Comparison of ENCODE assay signal across 10 cellular contexts in genomic region chr4:1775731-1776500, GRCh38. TPM values are rescaled to one million over a fixed set of nuclear protein-coding genes. Genes with fewer than 3 reads are reported as not detected.
DNase-seq lines count a peak whose midpoint lies in the region; ATAC-seq, FAIRE-seq and TF ChIP-seq lines count a peak whose summit lies in the region.
"Had no signal": no experiment of that assay in that cellular context is flagged by ENCODE, and none has a peak within 500 bp of the region (broad histone marks: within the 10 kb centered on the region; RNA-seq: fewer than 3 reads in every experiment).

No MANE protein-coding gene starts in this region.

- H3K4me1 ChIP-seq in keratinocyte (ENCODE audit: control insufficient read depth, extremely low read depth, insufficient read depth, low read length) = peaks cover 46% of the 10 kb centered on the region

- FAIRE-seq in keratinocyte (lab: Jason Lieb, UNC) = peak; percentile 96

- DNase-seq in activated CD4-positive, alpha-beta T cell treated with anti-CD3 and anti-CD28 coated beads for 36 hours = no peak
- no peak for DNase-seq in activated CD4-positive, alpha-beta T cell treated with anti-CD3 and anti-CD28 coated beads for 1 hour
- DNase-seq in activated B cell treated with CpG ODN at 0.5 μM for 24 hours (no peak), keratinocyte (ENCODE audit: low read depth, low spot score) (peak; percentile 76), superior temporal gyrus (ENCODE audit: extremely low spot score) (peak; percentile 68), immature natural killer cell (no peak), cerebellar cortex (ENCODE audit: low spot score) (no peak)
- DNase-seq in stimulated activated effector memory CD8-positive, alpha-beta T cell treated with anti-CD3 and anti-CD28 coated beads, Interleukin-12 subunit alpha, Interleukin-12 subunit beta, amount 100 ng/mL, for 72 hours (ENCODE audit: low spot score in 2 of 2) = no peak
- DNase-seq: cortex of kidney, NCI-H526 had no signal

- no peaks in the 10 kb centered on the region for H3K27me3 Mint-ChIP-seq in activated CD4-positive, alpha-beta T cell treated with anti-CD3 and anti-CD28 coated beads for 36 hours
- H3K27me3 Mint-ChIP-seq in activated B cell treated with CpG ODN at 0.5 μM for 24 hours (peaks cover 2% of the 10 kb centered on the region), immature natural killer cell (ENCODE audit: low read depth in 3 of 3) (no peaks in the 10 kb centered on the region)

- no peak overlapping the region for H3K27ac Mint-ChIP-seq in activated CD4-positive, alpha-beta T cell treated with anti-CD3 and anti-CD28 coated beads for 36 hours
- no peak overlapping the region for H3K27ac Mint-ChIP-seq in activated B cell treated with CpG ODN at 0.5 μM for 24 hours
- H3K27ac Mint-ChIP-seq in immature natural killer cell = no peak overlapping the region
- no peak overlapping the region for H3K27ac Mint-ChIP-seq in stimulated activated effector memory CD8-positive, alpha-beta T cell treated with anti-CD3 and anti-CD28 coated beads, Interleukin-12 subunit alpha, Interleukin-12 subunit beta, amount 100 ng/mL, for 72 hours

- no peaks in the 10 kb centered on the region for H3K9me3 Mint-ChIP-seq in activated CD4-positive, alpha-beta T cell treated with anti-CD3 and anti-CD28 coated beads for 36 hours (ENCODE audit: low read depth)
- H3K9me3 Mint-ChIP-seq in activated B cell treated with CpG ODN at 0.5 μM for 24 hours (no peaks in the 10 kb centered on the region), immature natural killer cell (no peaks in the 10 kb centered on the region)
- H3K9me3 Mint-ChIP-seq in stimulated activated effector memory CD8-positive, alpha-beta T cell treated with anti-CD3 and anti-CD28 coated beads, Interleukin-12 subunit alpha, Interleukin-12 subunit beta, amount 100 ng/mL, for 72 hours = no peaks in the 10 kb centered on the region

- no peaks in the 10 kb centered on the region for H3K9me1 ChIP-seq in keratinocyte (ENCODE audit: control insufficient read depth, extremely low read depth, insufficient read depth, low read length)

- peaks cover 4% of the 10 kb centered on the region for H3K4me1 Mint-ChIP-seq in activated CD4-positive, alpha-beta T cell treated with anti-CD3 and anti-CD28 coated beads for 36 hours
- H3K4me1 Mint-ChIP-seq in activated B cell treated with CpG ODN at 0.5 μM for 24 hours = peaks cover 2% of the 10 kb centered on the region
- H3K4me1 Mint-ChIP-seq in immature natural killer cell = no peaks in the 10 kb centered on the region
- H3K4me1 Mint-ChIP-seq in stimulated activated effector memory CD8-positive, alpha-beta T cell treated with anti-CD3 and anti-CD28 coated beads, Interleukin-12 subunit alpha, Interleukin-12 subunit beta, amount 100 ng/mL, for 72 hours = no peaks in the 10 kb centered on the region

- H3K4me2 ChIP-seq in keratinocyte (ENCODE audit: control insufficient read depth, extremely low read depth, insufficient read depth, low read depth, low read length) = peak overlapping the region; percentile 27

- H3K4me3 Mint-ChIP-seq in activated CD4-positive, alpha-beta T cell treated with anti-CD3 and anti-CD28 coated beads for 36 hours = no peak overlapping the region
- H3K4me3 Mint-ChIP-seq in activated B cell treated with CpG ODN at 0.5 μM for 24 hours (no peak overlapping the region), immature natural killer cell (no peak overlapping the region)
- H3K4me3 Mint-ChIP-seq in stimulated activated effector memory CD8-positive, alpha-beta T cell treated with anti-CD3 and anti-CD28 coated beads, Interleukin-12 subunit alpha, Interleukin-12 subunit beta, amount 100 ng/mL, for 72 hours = no peak overlapping the region

- H3K9me3 ChIP-seq in keratinocyte (ENCODE audit: control insufficient read depth, low read depth, low read length) = no peaks in the 10 kb centered on the region

- H3K27me3 ChIP-seq in keratinocyte (ENCODE audit: control insufficient read depth, extremely low read depth, insufficient read depth, low read length) = no peaks in the 10 kb centered on the region

- H3K27ac ChIP-seq in keratinocyte (ENCODE audit: control insufficient read depth, insufficient read depth, low read length) = no peak overlapping the region

- no peaks in the 10 kb centered on the region for H3K36me3 Mint-ChIP-seq in activated CD4-positive, alpha-beta T cell treated with anti-CD3 and anti-CD28 coated beads for 36 hours (ENCODE audit: low read depth)
- H3K36me3 Mint-ChIP-seq in activated B cell treated with CpG ODN at 0.5 μM for 24 hours (ENCODE audit: low read depth) (no peaks in the 10 kb centered on the region), immature natural killer cell (no peaks in the 10 kb centered on the region)
- no peaks in the 10 kb centered on the region for H3K36me3 Mint-ChIP-seq in stimulated activated effector memory CD8-positive, alpha-beta T cell treated with anti-CD3 and anti-CD28 coated beads, Interleukin-12 subunit alpha, Interleukin-12 subunit beta, amount 100 ng/mL, for 72 hours

- CTCF ChIA-PET in activated CD4-positive, alpha-beta T cell treated with anti-CD3 and anti-CD28 coated beads for 36 hours (lab: Charles Lee) = interaction anchor here (1.1 kb wide), 1 partner anchor 34 kb away, joined by 3 read pairs; no protein-coding TSS in a partner anchor
- CTCF ChIA-PET in activated B cell treated with CpG ODN at 0.5 μM for 24 hours (lab: Charles Lee) = interaction anchor here (1.6 kb wide), 1 partner anchor 123 kb away, joined by 3 read pairs; no protein-coding TSS in a partner anchor

- TF ChIP-seq CTCF in activated B cell treated with CpG ODN at 0.5 μM for 24 hours (IDR thresholded peaks at IDR 0.05) (no peak), keratinocyte (optimal IDR thresholded peaks at IDR 0.05 in 1 of 3, IDR thresholded peaks at IDR 0.05 in 1 of 3, conservative IDR thresholded peaks at IDR 0.05 in 1 of 3; ENCODE audit: extremely low read depth in 1 of 3, insufficient read depth in 2 of 3, low read length in 3 of 3) (no peak)

- H2AFZ ChIP-seq in keratinocyte (ENCODE audit: control insufficient read depth, low read length) = no peak overlapping the region

- H3K4me3 ChIP-seq in keratinocyte (ENCODE audit: control insufficient read depth in 2 of 3, extremely low read depth in 1 of 3, insufficient read depth in 2 of 3, low read depth in 1 of 3, low read length in 3 of 3) = no peak overlapping the region

- H3K79me2 ChIP-seq in keratinocyte (ENCODE audit: control insufficient read depth, insufficient read depth, low read length) = no peaks in the 10 kb centered on the region

- dilution Hi-C loops in keratinocyte (cut with MboI; ENCODE audit: extremely low pct_ligation_motif_present, low sequenced_read_pairs) = no loop called here

- H4K20me1 ChIP-seq in keratinocyte (ENCODE audit: control insufficient read depth, extremely low read depth, insufficient read depth, low read length) = no peaks in the 10 kb centered on the region

- no peaks in the 10 kb centered on the region for H3K36me3 ChIP-seq in keratinocyte (ENCODE audit: control insufficient read depth in 2 of 2, extremely low read depth in 1 of 2, insufficient read depth in 2 of 2, low read length in 2 of 2)

- no peak overlapping the region for H3K9ac ChIP-seq in keratinocyte (ENCODE audit: control insufficient read depth, extremely low read depth, insufficient read depth, low read length)

- intact Hi-C loops in activated CD4-positive, alpha-beta T cell treated with anti-CD3 and anti-CD28 coated beads for 36 hours (cut with DNase I, micrococcal nuclease) = no loop called here
- intact Hi-C loops in activated B cell treated with CpG ODN at 0.5 μM for 24 hours (cut with micrococcal nuclease) = no loop called here

- ATAC-seq in activated CD4-positive, alpha-beta T cell treated with anti-CD3 and anti-CD28 coated beads for 36 hours = peak; percentile 30
- peak; percentile 97 for ATAC-seq in activated B cell treated with CpG ODN at 0.5 μM for 24 hours (ENCODE audit: low read depth)
- ATAC-seq in stimulated activated effector memory CD8-positive, alpha-beta T cell treated with anti-CD3 and anti-CD28 coated beads, Interleukin-12 subunit alpha, Interleukin-12 subunit beta, amount 100 ng/mL, for 72 hours = no peak

- POLR2A ChIA-PET in activated CD4-positive, alpha-beta T cell treated with anti-CD3 and anti-CD28 coated beads for 36 hours (lab: Charles Lee) = no interaction called here
- POLR2A ChIA-PET in activated B cell treated with CpG ODN at 0.5 μM for 24 hours (lab: Charles Lee) = interaction anchor here (0.6 kb wide), 1 partner anchor 11 kb away, joined by 3 read pairs; no protein-coding TSS in a partner anchor

RNA-seq across cellular contexts. Expression of gene FGFR3, which starts 17.2 kb away (rescaled TPM):
- under 1 TPM in 1 of 2 experiments, not detected in 1; 0.11 TPM for total RNA-seq in activated CD4-positive, alpha-beta T cell treated with anti-CD3 and anti-CD28 coated beads for 36 hours
- 0.10 and 0.40 TPM in 2 replicates for total RNA-seq in activated B cell treated with CpG ODN at 0.5 μM for 24 hours
- polyA plus RNA-seq in keratinocyte = 26.4 to 109 TPM (median 45.2 TPM) in 3 replicates
- polyA plus RNA-seq in keratinocyte (2011; ENCODE audit: low read depth) = 11.8 TPM
- polyA plus RNA-seq in keratinocyte (2011; cell fraction: cytosol; rRNA removed) = 7.4 and 22.2 TPM in 2 replicates
- 81.0 and 130 TPM in 2 replicates for polyA plus RNA-seq in keratinocyte (2011; cell fraction: nucleus; rRNA removed)
- 21.7 and 47.7 TPM in 2 replicates for polyA plus RNA-seq in keratinocyte (2012; ENCODE audit: low replicate concordance)
- 23.6 to 54.4 TPM (median 30.3 TPM) in 3 replicates for polyA minus RNA-seq in keratinocyte
- 159 TPM for polyA minus RNA-seq in keratinocyte (2011; cell fraction: cytosol; rRNA and poly(A)+ RNA removed)
- polyA minus RNA-seq in keratinocyte (2011; cell fraction: nucleus; rRNA and poly(A)+ RNA removed) = 142 and 169 TPM in 2 replicates
- not detected for polyA plus RNA-seq in immature natural killer cell

RNA-seq across cellular contexts. Expression of gene TACC3, which starts 54.6 kb away (rescaled TPM):
- 100 to 1,000 TPM; 197 to 206 TPM for total RNA-seq in activated CD4-positive, alpha-beta T cell treated with anti-CD3 and anti-CD28 coated beads for 36 hours
- 16.1 and 20.5 TPM in 2 replicates for total RNA-seq in activated B cell treated with CpG ODN at 0.5 μM for 24 hours
- polyA plus RNA-seq in keratinocyte = 4.3 to 31.4 TPM (median 19.1 TPM) in 3 replicates
- polyA plus RNA-seq in keratinocyte (2011; ENCODE audit: low read depth) = 0.94 TPM
- polyA plus RNA-seq in keratinocyte (2011; cell fraction: cytosol; rRNA removed) = 7.5 and 8.6 TPM in 2 replicates
- 13.9 and 19.4 TPM in 2 replicates for polyA plus RNA-seq in keratinocyte (2011; cell fraction: nucleus; rRNA removed)
- polyA plus RNA-seq in keratinocyte (2012; ENCODE audit: low replicate concordance) = 2.1 and 37.1 TPM in 2 replicates
- polyA minus RNA-seq in keratinocyte = 3.8 to 33.5 TPM (median 10.3 TPM) in 3 replicates
- 5.8 TPM for polyA minus RNA-seq in keratinocyte (2011; cell fraction: cytosol; rRNA and poly(A)+ RNA removed)
- polyA minus RNA-seq in keratinocyte (2011; cell fraction: nucleus; rRNA and poly(A)+ RNA removed) = 4.2 and 4.9 TPM in 2 replicates
- polyA plus RNA-seq in immature natural killer cell = 10 to 100 TPM in 1 of 3 donors, 1 to 10 TPM in 2; 5.0 to 11.9 (median 7.3) TPM

RNA-seq across cellular contexts. Expression of gene TMEM129, which starts 54.8 kb away (rescaled TPM):
- total RNA-seq in activated CD4-positive, alpha-beta T cell treated with anti-CD3 and anti-CD28 coated beads for 36 hours = 10 to 100 TPM; 13.7 to 14.6 TPM
- 23.6 and 23.7 TPM in 2 replicates for total RNA-seq in activated B cell treated with CpG ODN at 0.5 μM for 24 hours
- polyA plus RNA-seq in keratinocyte (11.7 to 30.0 TPM (median 15.3 TPM) in 3 replicates), immature natural killer cell (10 to 100 TPM; 25.5 to 37.9 (median 37.3) TPM)
- polyA plus RNA-seq in keratinocyte (2011; ENCODE audit: low read depth) = 2.8 TPM
- polyA plus RNA-seq in keratinocyte (2011; cell fraction: cytosol; rRNA removed) = 12.4 and 25.7 TPM in 2 replicates
- polyA plus RNA-seq in keratinocyte (2011; cell fraction: nucleus; rRNA removed) = 28.0 and 46.3 TPM in 2 replicates
- 16.9 and 20.4 TPM in 2 replicates for polyA plus RNA-seq in keratinocyte (2012; ENCODE audit: low replicate concordance)
- polyA minus RNA-seq in keratinocyte = 11.0 to 21.0 TPM (median 16.6 TPM) in 3 replicates
- 50.3 TPM for polyA minus RNA-seq in keratinocyte (2011; cell fraction: cytosol; rRNA and poly(A)+ RNA removed)
- 24.2 and 26.2 TPM in 2 replicates for polyA minus RNA-seq in keratinocyte (2011; cell fraction: nucleus; rRNA and poly(A)+ RNA removed)

Comparison
In these comparisons a context has a peak if more than half of its experiments do, and no peak if none do; other contexts are left out.
1. DNase-seq: peak in keratinocyte (single experiment) and superior temporal gyrus (single experiment); none in activated CD4-positive, alpha-beta T cell treated with anti-CD3 and anti-CD28 coated beads for 36 hours (single experiment), activated CD4-positive, alpha-beta T cell treated with anti-CD3 and anti-CD28 coated beads for 1 hour (single experiment), activated B cell treated with CpG ODN at 0.5 μM for 24 hours (single experiment), immature natural killer cell (0 of 3), stimulated activated effector memory CD8-positive, alpha-beta T cell treated with anti-CD3 and anti-CD28 coated beads, Interleukin-12 subunit alpha, Interleukin-12 subunit beta, amount 100 ng/mL, for 72 hours (0 of 2) and cerebellar cortex (single experiment).